ENCODE assay signal across 12 cellular contexts in genomic region chr12:93128332-93128707, GRCh38.
DNase-seq lines count a peak whose midpoint lies in the region; ATAC-seq and TF ChIP-seq lines count a peak whose summit lies in the region.
"Had no signal": no experiment of that assay in that cellular context is flagged by ENCODE, and none has a peak within 500 bp of the region (broad histone marks: within the 10 kb centered on the region; RNA-seq: fewer than 3 reads in every experiment).

No MANE protein-coding gene starts in this region.

- peak overlapping the region; percentile 76 to 78 for H3K27ac ChIP-seq in breast epithelium
- H3K27ac ChIP-seq in mesenchymal stem cell (ENCODE audit: low read length, poor library complexity, severe bottlenecking) = no peak overlapping the region
- peak overlapping the region; percentile 75 for H3K27ac ChIP-seq in upper lobe of right lung
- H3K27ac ChIP-seq: KMS-11 had no signal

- no peak for TF ChIP-seq POLR2A in breast epithelium (IDR thresholded peaks at IDR 0.05)

- H3K23ac ChIP-seq in mesenchymal stem cell (ENCODE audit: low read length in 2 of 2) = peak overlapping the region in 1 of 2 experiments; percentile 42

- peak overlapping the region; percentile 92 to 93 for H2BK12ac ChIP-seq in mesenchymal stem cell (ENCODE audit: low read length in 2 of 2)

- H3K27me3 ChIP-seq in breast epithelium = no peaks in the 10 kb centered on the region
- peaks cover 0 to 4% of the 10 kb centered on the region in 2 experiments for H3K27me3 ChIP-seq in mesenchymal stem cell (ENCODE audit: control insufficient read depth in 1 of 2, insufficient read depth in 1 of 2, low read length in 2 of 2)
- no peaks in the 10 kb centered on the region for H3K27me3 ChIP-seq in upper lobe of right lung
- H3K27me3 ChIP-seq: tibial nerve had no signal

- peak overlapping the region in 1 of 2 experiments; percentile 55 for H3K14ac ChIP-seq in mesenchymal stem cell (ENCODE audit: low read length in 2 of 2)

- H3K4ac ChIP-seq in mesenchymal stem cell (ENCODE audit: low read depth in 1 of 2, low read length in 2 of 2) = no peak overlapping the region

- intact Hi-C loops in breast epithelium (cut with DNase I; ENCODE audit: low total_unique reads) = no loop called here
- intact Hi-C loops in upper lobe of right lung (cut with DNase I) = no loop called here

- peak overlapping the region; percentile 3 for H4K8ac ChIP-seq in mesenchymal stem cell (ENCODE audit: low read length)

- no peak overlapping the region for H4K91ac ChIP-seq in mesenchymal stem cell (ENCODE audit: low read length)

- H3K4me1 ChIP-seq in breast epithelium (no peaks in the 10 kb centered on the region), mesenchymal stem cell (ENCODE audit: control insufficient read depth, insufficient read depth, low read depth, low read length) (peaks cover 11% of the 10 kb centered on the region), upper lobe of right lung (peaks cover 14% of the 10 kb centered on the region)

- H3K4me2 ChIP-seq in mesenchymal stem cell (ENCODE audit: low read length, poor library complexity, severe bottlenecking) = no peak overlapping the region
- H3K4me2 ChIP-seq: KMS-11 had no signal

- H3K9me3 ChIP-seq in breast epithelium = no peaks in the 10 kb centered on the region
- H3K9me3 ChIP-seq in mesenchymal stem cell (ENCODE audit: control insufficient read depth, low read length) = no peaks in the 10 kb centered on the region
- H3K9me3 ChIP-seq in upper lobe of right lung = no peaks in the 10 kb centered on the region
- H3K9me3 ChIP-seq: tibial nerve had no signal

- H2AK5ac ChIP-seq in mesenchymal stem cell (ENCODE audit: low read length, severe bottlenecking) = peak overlapping the region; percentile 2

- no peaks in the 10 kb centered on the region for H3K36me3 ChIP-seq in breast epithelium
- no peaks in the 10 kb centered on the region for H3K36me3 ChIP-seq in mesenchymal stem cell (ENCODE audit: control insufficient read depth in 1 of 2, insufficient read depth in 2 of 2, low read depth in 1 of 2, low read length in 2 of 2)
- H3K36me3 ChIP-seq in upper lobe of right lung = no peaks in the 10 kb centered on the region
- H3K36me3 ChIP-seq: tibial nerve had no signal

- H2AFZ ChIP-seq in mesenchymal stem cell (ENCODE audit: low read depth, low read length) = no peak overlapping the region

- no peak overlapping the region for H2BK5ac ChIP-seq in mesenchymal stem cell (ENCODE audit: low read depth, low read length, poor library complexity, severe bottlenecking)

- WGBS in mesenchymal stem cell = 98% methylated on average over 6 of the region's 6 CpGs

- no peak overlapping the region for H2BK15ac ChIP-seq in mesenchymal stem cell (ENCODE audit: low read depth, poor library complexity, severe bottlenecking)

- H3K79me1 ChIP-seq in mesenchymal stem cell (replicated peaks; ENCODE audit: low read length, poor library complexity, severe bottlenecking) = no peaks in the 10 kb centered on the region

- DNase-seq in NCI-H2171 treated with DMSO at 0.1 percent for 48 hours (lab: John Stamatoyannopoulos, UW) (peak; percentile 48), NCI-H2171 (lab: John Stamatoyannopoulos, UW) (no peak), breast epithelium (ENCODE audit: low spot score in 2 of 2) (peak in 1 of 2 donors; percentile 39), mesenchymal stem cell (no peak), upper lobe of right lung (peak; percentile 75)
- no peak for DNase-seq in activated CD8-positive, alpha-beta memory T cell treated with anti-CD3 and anti-CD28 coated beads for 24 hours
- no peak for DNase-seq in stimulated activated CD4-positive, alpha-beta T cell treated with anti-CD3 and anti-CD28 coated beads, Interleukin-15, amount 100 ng/mL, for 24 hours
- DNase-seq: activated CD8-positive, alpha-beta memory T cell treated with anti-CD3 and anti-CD28 coated beads, Interleukin-2, amount 10 ng/mL, durations not matched to agents 7 days and 5 days; CD4-positive, alpha-beta T cell had no signal

- H2BK120ac ChIP-seq in mesenchymal stem cell (ENCODE audit: low read depth, low read length) = no peak overlapping the region

- ATAC-seq in upper lobe of right lung = peak; percentile 72
- no peak for ATAC-seq in HG02571 (IDR thresholded peaks at IDR 0.05; ENCODE audit: unreplicated experiment)
- ATAC-seq: activated CD8-positive, alpha-beta memory T cell treated with anti-CD3 and anti-CD28 coated beads, Interleukin-2, amount 10 ng/mL, durations not matched to agents 7 days and 5 days had no signal

- no peak overlapping the region for H3K9ac ChIP-seq in mesenchymal stem cell (ENCODE audit: low read length)
- H3K9ac ChIP-seq: KMS-11 had no signal

- H3K4me3 ChIP-seq in breast epithelium = peak overlapping the region in 2 of 3 donors; percentile 12 to 42
- H3K4me3 ChIP-seq in mesenchymal stem cell (ENCODE audit: insufficient read depth in 1 of 2, low read depth in 1 of 2, low read length in 2 of 2) = no peak overlapping the region
- H3K4me3 ChIP-seq in upper lobe of right lung = no peak overlapping the region
- H3K4me3 ChIP-seq: tibial nerve had no signal

- peak overlapping the region in 1 of 2 experiments; percentile 34 for H3K18ac ChIP-seq in mesenchymal stem cell (ENCODE audit: low read depth in 1 of 2, low read length in 2 of 2)

- TF ChIP-seq CTCF in breast epithelium (IDR thresholded peaks at IDR 0.05) (no peak), upper lobe of right lung (IDR thresholded peaks at IDR 0.05) (no peak)

Comparison
In these comparisons a context has a peak if more than half of its experiments do, and no peak if none do; other contexts are left out.
1. DNase-seq: peak in NCI-H2171 treated with DMSO at 0.1 percent for 48 hours (single experiment) and upper lobe of right lung (single experiment); none in NCI-H2171 (single experiment), mesenchymal stem cell (single experiment), activated CD8-positive, alpha-beta memory T cell treated with anti-CD3 and anti-CD28 coated beads for 24 hours (single experiment) and stimulated activated CD4-positive, alpha-beta T cell treated with anti-CD3 and anti-CD28 coated beads, Interleukin-15, amount 100 ng/mL, for 24 hours (single experiment).
2. H3K4me3 ChIP-seq: peak in breast epithelium (2 of 3); none in mesenchymal stem cell (0 of 2) and upper lobe of right lung (single experiment).